ENCODE assay signal across 16 cellular contexts in the genomic region with DNA sequence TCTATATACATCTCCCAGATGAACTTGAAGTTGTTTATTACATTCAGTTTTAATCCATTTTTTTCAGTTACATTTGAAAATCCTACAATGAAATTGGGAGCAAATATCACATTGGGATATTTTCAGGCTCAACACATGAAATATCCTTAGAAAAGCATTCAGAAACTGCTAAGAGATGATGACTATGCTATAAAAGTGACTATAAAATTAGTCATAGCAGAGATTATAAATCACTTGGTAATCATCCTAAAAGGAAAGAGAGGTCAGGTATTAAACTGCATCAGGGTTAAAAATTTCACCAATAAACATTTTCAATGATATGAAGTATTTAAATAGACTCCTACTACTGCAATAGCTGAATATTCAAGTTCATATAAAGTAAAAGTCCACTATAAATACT.
"Had no signal": no experiment of that assay in that cellular context is flagged by ENCODE, and none has a peak within 500 bp of the region (broad histone marks: within the 10 kb centered on the region; RNA-seq: fewer than 3 reads in every experiment).

No MANE protein-coding gene starts in this region.

- H3K4me1 ChIP-seq: esophagus squamous epithelium, parathyroid adenoma, psoas muscle, right lobe of liver, tibial artery, upper lobe of right lung, vagina had no signal

- H3K79me2 ChIP-seq: parathyroid adenoma had no signal

- H3K36me3 ChIP-seq: esophagus squamous epithelium, right lobe of liver, tibial artery, upper lobe of right lung, vagina had no signal

- H3K27me3 ChIP-seq: esophagus squamous epithelium, right lobe of liver, tibial artery, upper lobe of right lung, vagina had no signal

- ATAC-seq: effector memory CD8-positive, alpha-beta T cell; left colon; naive thymus-derived CD4-positive, alpha-beta T cell; psoas muscle; right lobe of liver; stimulated activated memory B cell treated with anti-CD40 and anti-IgM and Interleukin-4, amounts not matched to agents 10 μg/mL and 1 μg/mL and 100 μg/mL, for 72 hours; upper lobe of right lung had no signal

- H3K9ac ChIP-seq: parathyroid adenoma had no signal

- DNase-seq: effector memory CD8-positive, alpha-beta T cell; esophagus squamous epithelium; foreskin fibroblast; kidney; left colon; naive thymus-derived CD4-positive, alpha-beta T cell; nephron progenitor cell; psoas muscle; retina; right lobe of liver; stimulated activated CD4-positive, alpha-beta T cell treated with anti-CD3 and anti-CD28 coated beads, Interleukin-4, amount 100 ng/mL, for 1 hour; tibial artery; upper lobe of right lung had no signal

- H3K9me3 ChIP-seq: esophagus squamous epithelium, psoas muscle, right lobe of liver, tibial artery, upper lobe of right lung, vagina had no signal

- H3K4me3 ChIP-seq: esophagus squamous epithelium, psoas muscle, right lobe of liver, tibial artery, upper lobe of right lung, vagina had no signal

- H2AFZ ChIP-seq: parathyroid adenoma had no signal

- H3K27ac ChIP-seq: esophagus squamous epithelium, parathyroid adenoma, psoas muscle, right lobe of liver, tibial artery, upper lobe of right lung, vagina had no signal
